2 cellular contexts compared by ENCODE assay signal in the genomic region with DNA sequence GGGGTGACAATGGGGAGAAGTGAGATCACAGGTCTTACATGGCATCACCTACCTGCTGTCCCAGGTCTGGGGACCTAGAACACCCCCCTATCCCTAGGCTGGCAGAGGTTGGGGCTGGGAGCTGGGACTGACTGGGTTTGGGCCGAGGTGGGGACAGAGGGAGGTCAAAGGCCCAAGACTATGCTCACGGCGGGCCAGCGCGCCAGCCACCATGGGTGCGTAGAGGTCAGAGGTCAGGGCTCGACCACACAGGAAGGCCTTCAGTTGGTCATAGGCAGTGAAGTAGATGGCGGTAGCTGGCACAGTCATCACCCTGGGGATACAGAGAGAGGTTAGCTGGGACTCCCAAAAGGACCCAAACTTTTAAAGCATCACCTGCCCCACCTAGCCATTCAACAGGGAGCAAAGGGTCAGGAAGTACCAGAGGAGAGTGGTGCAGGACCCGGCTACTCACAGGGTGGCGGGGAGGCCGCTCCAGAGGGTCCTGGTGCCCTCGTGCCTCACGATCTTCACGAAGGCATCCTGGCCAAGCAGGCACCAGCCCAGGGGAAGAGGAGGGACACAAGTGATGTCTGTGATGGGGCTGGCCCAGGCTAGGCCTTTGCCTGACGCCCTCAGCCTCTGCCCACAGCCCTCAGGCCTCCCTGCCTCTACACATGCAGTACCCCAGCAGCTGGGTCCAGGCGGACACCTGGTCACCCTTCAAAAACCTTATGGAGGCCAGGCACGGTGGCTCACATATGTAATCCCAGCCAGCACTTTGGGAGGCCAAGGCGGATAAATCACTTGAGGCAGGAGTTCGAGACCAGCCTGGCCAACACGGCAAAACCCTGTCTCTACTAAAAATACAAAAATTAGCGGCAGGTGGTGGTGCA.
A peak's percentile ranks its signal among the peaks of the same experiment; 100 is the strongest.
TF ChIP-seq lines count a peak whose summit lies in the region.

No MANE protein-coding gene starts in this region.

TF ChIP-seq in HEK293, 187 proteins besides CTCF, POLR2A, EP300 and RAD21:
- TF ChIP-seq BCL11A (tag by site-specific recombination; IDR thresholded peaks at IDR 0.05; ENCODE audit: low read depth) (0 out of 2 replicates have a peak, but pooled peaks have one; percentile 18), SP3 (tag by site-specific recombination; IDR thresholded peaks at IDR 0.05) (no peak)
- TF ChIP-seq, protein P1, sequence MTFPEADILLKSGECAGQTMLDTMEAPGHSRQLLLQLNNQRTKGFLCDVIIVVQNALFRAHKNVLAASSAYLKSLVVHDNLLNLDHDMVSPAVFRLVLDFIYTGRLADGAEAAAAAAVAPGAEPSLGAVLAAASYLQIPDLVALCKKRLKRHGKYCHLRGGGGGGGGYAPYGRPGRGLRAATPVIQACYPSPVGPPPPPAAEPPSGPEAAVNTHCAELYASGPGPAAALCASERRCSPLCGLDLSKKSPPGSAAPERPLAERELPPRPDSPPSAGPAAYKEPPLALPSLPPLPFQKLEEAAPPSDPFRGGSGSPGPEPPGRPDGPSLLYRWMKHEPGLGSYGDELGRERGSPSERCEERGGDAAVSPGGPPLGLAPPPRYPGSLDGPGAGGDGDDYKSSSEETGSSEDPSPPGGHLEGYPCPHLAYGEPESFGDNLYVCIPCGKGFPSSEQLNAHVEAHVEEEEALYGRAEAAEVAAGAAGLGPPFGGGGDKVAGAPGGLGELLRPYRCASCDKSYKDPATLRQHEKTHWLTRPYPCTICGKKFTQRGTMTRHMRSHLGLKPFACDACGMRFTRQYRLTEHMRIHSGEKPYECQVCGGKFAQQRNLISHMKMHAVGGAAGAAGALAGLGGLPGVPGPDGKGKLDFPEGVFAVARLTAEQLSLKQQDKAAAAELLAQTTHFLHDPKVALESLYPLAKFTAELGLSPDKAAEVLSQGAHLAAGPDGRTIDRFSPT (tag by site-specific recombination; IDR thresholded peaks at IDR 0.05) = peak; percentile 13; the same call in 1 of the 2 replicates

TF ChIP-seq in K562, 482 proteins besides CTCF, POLR2A, EP300 and RAD21:
- TF ChIP-seq, protein P2, sequence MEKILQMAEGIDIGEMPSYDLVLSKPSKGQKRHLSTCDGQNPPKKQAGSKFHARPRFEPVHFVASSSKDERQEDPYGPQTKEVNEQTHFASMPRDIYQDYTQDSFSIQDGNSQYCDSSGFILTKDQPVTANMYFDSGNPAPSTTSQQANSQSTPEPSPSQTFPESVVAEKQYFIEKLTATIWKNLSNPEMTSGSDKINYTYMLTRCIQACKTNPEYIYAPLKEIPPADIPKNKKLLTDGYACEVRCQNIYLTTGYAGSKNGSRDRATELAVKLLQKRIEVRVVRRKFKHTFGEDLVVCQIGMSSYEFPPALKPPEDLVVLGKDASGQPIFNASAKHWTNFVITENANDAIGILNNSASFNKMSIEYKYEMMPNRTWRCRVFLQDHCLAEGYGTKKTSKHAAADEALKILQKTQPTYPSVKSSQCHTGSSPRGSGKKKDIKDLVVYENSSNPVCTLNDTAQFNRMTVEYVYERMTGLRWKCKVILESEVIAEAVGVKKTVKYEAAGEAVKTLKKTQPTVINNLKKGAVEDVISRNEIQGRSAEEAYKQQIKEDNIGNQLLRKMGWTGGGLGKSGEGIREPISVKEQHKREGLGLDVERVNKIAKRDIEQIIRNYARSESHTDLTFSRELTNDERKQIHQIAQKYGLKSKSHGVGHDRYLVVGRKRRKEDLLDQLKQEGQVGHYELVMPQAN (IDR thresholded peaks at IDR 0.05; ENCODE audit: borderline replicate concordance) = no peak
- TF ChIP-seq NR2C1 (IDR thresholded peaks at IDR 0.05) (no peak; the same call in 1 of the 2 replicates), NR2C1 (tag; IDR thresholded peaks at IDR 0.05) (peak; percentile 40; the same call in 1 of the 2 replicates), TGIF2 (CRISPR knock-in tag; IDR thresholded peaks at IDR 0.05) (no peak), YBX1 (IDR thresholded peaks at IDR 0.05) (no peak), SAFB (IDR thresholded peaks at IDR 0.05; ENCODE audit: borderline replicate concordance, low read depth, low read length) (no peak), MAFG (tag; conservative IDR thresholded peaks at IDR 0.05) (no peak), E2F3 (CRISPR knock-in tag; IDR thresholded peaks at IDR 0.05) (no peak), RBFOX2 (IDR thresholded peaks at IDR 0.05; ENCODE audit: low read depth, low read length) (0 out of 2 replicates have a peak, but pooled peaks have one; percentile 24)
